26 cellular contexts compared by ENCODE assay signal in the genomic region with DNA sequence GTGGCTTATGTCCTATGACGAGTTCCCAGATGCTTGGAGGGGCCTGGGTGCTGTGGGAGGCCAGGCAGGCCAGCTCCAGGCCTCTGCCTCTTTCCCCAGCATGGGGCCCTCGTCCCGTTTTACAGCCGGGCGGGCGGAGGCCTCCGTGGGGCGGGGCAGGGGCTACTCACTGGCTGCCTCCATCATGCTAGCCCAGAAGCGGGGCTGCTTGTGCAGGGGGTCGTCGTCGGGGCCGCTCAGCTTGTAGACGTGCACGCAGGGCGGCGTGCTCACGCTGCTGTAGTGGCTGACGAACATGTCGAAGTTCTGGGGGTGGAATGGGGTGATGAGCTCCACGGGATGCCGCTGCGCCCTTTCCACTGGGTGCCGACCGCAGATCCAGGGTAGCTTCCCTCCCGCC.
"Had no signal": no experiment of that assay in that cellular context is flagged by ENCODE, and none has a peak within 500 bp of the region (broad histone marks: within the 10 kb centered on the region; RNA-seq: fewer than 3 reads in every experiment).

No MANE protein-coding gene starts in this region.

- H3K36me3 ChIP-seq: ovary had no signal

- H3K27me3 ChIP-seq: ovary, right lobe of liver, sigmoid colon, stomach, thyroid gland, tibial nerve, upper lobe of left lung, vagina had no signal

- DNase-seq: naive thymus-derived CD8-positive, alpha-beta T cell; nephron progenitor cell; occipital lobe; ovary; posterior cingulate gyrus; right lobe of liver; sigmoid colon; small intestine; stimulated activated CD4-positive, alpha-beta T cell treated with anti-CD3 and anti-CD28 coated beads, Interleukin-15, amount 100 ng/mL, for 24 hours; stimulated activated CD4-positive, alpha-beta T cell treated with anti-CD3 and anti-CD28 coated beads, Interleukin-2, amount 100 ng/mL, for 24 hours; stimulated activated CD4-positive, alpha-beta T cell treated with anti-CD3 and anti-CD28 coated beads, Interleukin-2, amount 100 ng/mL, for 48 hours; stimulated activated CD4-positive, alpha-beta T cell treated with anti-CD3 and anti-CD28 coated beads, Interleukin-4, amount 100 ng/mL, for 24 hours; stimulated activated naive B cell treated with anti-CD40 and anti-IgM and Interleukin-4, amounts not matched to agents 10 μg/mL and 1 μg/mL and 100 μg/mL, for 72 hours; stimulated activated naive CD4-positive, alpha-beta T cell treated with Interleukin-2 at 50 U/mL for 16 hours; stomach; thyroid gland; trophoblast cell had no signal

- H3K9me3 ChIP-seq: ovary, psoas muscle, right lobe of liver, sigmoid colon, stomach, thoracic aorta, thyroid gland, tibial nerve, upper lobe of left lung, vagina had no signal

- H3K4me3 ChIP-seq: ovary, psoas muscle, right lobe of liver, sigmoid colon, stomach, thoracic aorta, thyroid gland, tibial nerve, upper lobe of left lung, vagina had no signal

- ATAC-seq: naive thymus-derived CD8-positive, alpha-beta T cell; natural killer cell treated with Interleukin-12 subunit alpha and Interleukin-12 subunit beta and Interleukin-15 and Interleukin-18, amount 100 ng/mL, for 72 hours; psoas muscle; right cardiac atrium; right lobe of liver; stimulated activated effector memory CD8-positive, alpha-beta T cell treated with anti-CD3 and anti-CD28 coated beads, Interleukin-12 subunit alpha, Interleukin-12 subunit beta, amount 100 ng/mL, for 72 hours; stimulated activated naive B cell treated with anti-CD40 and anti-IgM and Interleukin-4, amounts not matched to agents 10 μg/mL and 1 μg/mL and 100 μg/mL, for 72 hours had no signal

- H3K27ac ChIP-seq: ovary, parathyroid adenoma, psoas muscle, right lobe of liver, sigmoid colon, stomach, thoracic aorta, thyroid gland, tibial nerve, upper lobe of left lung, vagina had no signal

- H3K4me1 ChIP-seq: parathyroid adenoma, sigmoid colon, thyroid gland had no signal
